In the genomic region with DNA sequence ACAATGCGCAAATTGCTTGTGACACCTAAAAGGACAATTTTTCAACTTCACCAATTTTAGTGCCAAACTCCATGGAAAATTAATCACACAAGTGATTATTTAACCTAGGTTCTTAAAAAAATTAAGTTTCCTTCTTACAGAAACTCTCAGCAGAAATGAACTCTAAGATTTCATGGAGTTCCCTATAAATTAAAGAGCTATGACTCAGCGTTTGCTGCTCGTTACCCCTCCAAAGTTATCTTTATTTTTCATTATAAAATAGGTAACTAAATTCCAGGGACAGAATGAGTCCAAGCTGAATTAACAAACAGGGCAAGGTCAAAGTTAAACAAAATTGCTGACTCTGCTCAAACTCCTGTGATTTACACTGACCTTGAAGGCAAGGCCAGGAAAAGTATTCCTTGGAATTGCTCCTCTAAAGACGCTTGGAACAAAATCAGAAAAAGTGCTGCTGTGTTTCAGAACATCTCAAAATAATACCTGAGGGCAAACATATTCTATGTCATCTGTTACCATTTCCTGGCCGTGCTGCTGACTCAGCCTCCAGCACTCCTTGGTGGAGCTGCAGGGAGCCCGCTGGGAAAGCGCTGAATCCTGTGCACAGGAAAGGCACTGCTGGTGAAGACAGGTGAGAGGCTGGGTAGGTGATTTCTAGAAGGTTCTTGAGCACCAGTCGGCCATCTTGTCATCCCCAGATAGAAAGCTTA, we compare ENCODE assay signal across 1 cellular context.
TF ChIP-seq lines count a peak whose summit lies in the region.

No MANE protein-coding gene starts in this region.

TF ChIP-seq in GM23338, 12 proteins besides CTCF, POLR2A, EP300 and RAD21 (continued from another document):
- TF ChIP-seq, protein P1, sequence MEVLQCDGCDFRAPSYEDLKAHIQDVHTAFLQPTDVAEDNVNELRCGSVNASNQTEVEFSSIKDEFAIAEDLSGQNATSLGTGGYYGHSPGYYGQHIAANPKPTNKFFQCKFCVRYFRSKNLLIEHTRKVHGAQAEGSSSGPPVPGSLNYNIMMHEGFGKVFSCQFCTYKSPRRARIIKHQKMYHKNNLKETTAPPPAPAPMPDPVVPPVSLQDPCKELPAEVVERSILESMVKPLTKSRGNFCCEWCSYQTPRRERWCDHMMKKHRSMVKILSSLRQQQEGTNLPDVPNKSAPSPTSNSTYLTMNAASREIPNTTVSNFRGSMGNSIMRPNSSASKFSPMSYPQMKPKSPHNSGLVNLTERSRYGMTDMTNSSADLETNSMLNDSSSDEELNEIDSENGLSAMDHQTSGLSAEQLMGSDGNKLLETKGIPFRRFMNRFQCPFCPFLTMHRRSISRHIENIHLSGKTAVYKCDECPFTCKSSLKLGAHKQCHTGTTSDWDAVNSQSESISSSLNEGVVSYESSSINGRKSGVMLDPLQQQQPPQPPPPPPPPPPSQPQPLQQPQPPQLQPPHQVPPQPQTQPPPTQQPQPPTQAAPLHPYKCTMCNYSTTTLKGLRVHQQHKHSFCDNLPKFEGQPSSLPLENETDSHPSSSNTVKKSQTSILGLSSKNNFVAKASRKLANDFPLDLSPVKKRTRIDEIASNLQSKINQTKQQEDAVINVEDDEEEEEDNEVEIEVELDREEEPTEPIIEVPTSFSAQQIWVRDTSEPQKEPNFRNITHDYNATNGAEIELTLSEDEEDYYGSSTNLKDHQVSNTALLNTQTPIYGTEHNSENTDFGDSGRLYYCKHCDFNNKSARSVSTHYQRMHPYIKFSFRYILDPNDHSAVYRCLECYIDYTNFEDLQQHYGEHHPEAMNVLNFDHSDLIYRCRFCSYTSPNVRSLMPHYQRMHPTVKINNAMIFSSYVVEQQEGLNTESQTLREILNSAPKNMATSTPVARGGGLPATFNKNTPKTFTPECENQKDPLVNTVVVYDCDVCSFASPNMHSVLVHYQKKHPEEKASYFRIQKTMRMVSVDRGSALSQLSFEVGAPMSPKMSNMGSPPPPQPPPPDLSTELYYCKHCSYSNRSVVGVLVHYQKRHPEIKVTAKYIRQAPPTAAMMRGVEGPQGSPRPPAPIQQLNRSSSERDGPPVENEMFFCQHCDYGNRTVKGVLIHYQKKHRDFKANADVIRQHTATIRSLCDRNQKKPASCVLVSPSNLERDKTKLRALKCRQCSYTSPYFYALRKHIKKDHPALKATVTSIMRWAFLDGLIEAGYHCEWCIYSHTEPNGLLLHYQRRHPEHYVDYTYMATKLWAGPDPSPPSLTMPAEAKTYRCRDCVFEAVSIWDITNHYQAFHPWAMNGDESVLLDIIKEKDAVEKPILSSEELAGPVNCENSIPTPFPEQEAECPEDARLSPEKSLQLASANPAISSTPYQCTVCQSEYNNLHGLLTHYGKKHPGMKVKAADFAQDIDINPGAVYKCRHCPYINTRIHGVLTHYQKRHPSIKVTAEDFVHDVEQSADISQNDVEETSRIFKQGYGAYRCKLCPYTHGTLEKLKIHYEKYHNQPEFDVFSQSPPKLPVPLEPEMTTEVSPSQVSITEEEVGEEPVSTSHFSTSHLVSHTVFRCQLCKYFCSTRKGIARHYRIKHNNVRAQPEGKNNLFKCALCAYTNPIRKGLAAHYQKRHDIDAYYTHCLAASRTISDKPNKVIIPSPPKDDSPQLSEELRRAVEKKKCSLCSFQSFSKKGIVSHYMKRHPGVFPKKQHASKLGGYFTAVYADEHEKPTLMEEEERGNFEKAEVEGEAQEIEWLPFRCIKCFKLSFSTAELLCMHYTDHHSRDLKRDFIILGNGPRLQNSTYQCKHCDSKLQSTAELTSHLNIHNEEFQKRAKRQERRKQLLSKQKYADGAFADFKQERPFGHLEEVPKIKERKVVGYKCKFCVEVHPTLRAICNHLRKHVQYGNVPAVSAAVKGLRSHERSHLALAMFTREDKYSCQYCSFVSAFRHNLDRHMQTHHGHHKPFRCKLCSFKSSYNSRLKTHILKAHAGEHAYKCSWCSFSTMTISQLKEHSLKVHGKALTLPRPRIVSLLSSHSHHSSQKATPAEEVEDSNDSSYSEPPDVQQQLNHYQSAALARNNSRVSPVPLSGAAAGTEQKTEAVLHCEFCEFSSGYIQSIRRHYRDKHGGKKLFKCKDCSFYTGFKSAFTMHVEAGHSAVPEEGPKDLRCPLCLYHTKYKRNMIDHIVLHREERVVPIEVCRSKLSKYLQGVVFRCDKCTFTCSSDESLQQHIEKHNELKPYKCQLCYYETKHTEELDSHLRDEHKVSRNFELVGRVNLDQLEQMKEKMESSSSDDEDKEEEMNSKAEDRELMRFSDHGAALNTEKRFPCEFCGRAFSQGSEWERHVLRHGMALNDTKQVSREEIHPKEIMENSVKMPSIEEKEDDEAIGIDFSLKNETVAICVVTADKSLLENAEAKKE (CRISPR knock-in tag; IDR thresholded peaks at IDR 0.05) = no peak
